ENCODE assay signal across 11 cellular contexts in the genomic region with DNA sequence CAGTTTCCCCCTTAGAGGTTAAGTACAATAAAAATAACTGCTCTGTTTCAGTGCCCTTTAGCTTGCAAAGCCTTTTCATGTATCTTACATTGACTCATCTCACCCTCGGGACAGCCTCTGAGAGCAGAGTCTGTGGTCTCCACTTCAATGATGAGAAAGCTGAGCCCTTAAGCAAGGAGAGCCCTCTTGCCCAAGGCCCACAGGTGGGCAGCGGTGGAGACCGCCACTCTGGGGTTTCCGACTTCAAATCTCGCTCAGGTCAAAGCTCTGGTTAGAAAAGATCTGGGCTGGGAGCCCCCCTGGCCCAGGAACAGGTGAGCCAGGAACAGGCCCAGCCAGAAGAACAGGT. TPM values are rescaled to one million over a fixed set of nuclear protein-coding genes. Genes with fewer than 3 reads are reported as not detected.
DNase-seq lines count a peak whose midpoint lies in the region; ATAC-seq and FAIRE-seq lines count a peak whose summit lies in the region.
"Had no signal": no experiment of that assay in that cellular context is flagged by ENCODE, and none has a peak within 500 bp of the region (broad histone marks: within the 10 kb centered on the region; RNA-seq: fewer than 3 reads in every experiment).

No MANE protein-coding gene starts in this region.

- POLR2A ChIA-PET in activated CD4-positive, alpha-beta memory T cell treated with anti-CD3 and anti-CD28 coated beads, Interleukin-2, amount 10 ng/mL, durations not matched to agents 7 days and 5 days (lab: Charles Lee): interaction anchor here (0.9 to 1.6 kb wide), 8 partner anchors 15 to 759 kb away, joined by 3 to 7 read pairs (median 3); a partner anchor contains a TSS

- CTCF ChIA-PET in activated CD4-positive, alpha-beta memory T cell treated with anti-CD3 and anti-CD28 coated beads, Interleukin-2, amount 10 ng/mL, durations not matched to agents 7 days and 5 days (lab: Charles Lee): interaction anchor here (0.8 to 1.0 kb wide), 2 partner anchors 20 to 58 kb away, joined by 3 read pairs; a partner anchor contains a TSS

- H3K27me3 Mint-ChIP-seq in activated CD4-positive, alpha-beta memory T cell treated with anti-CD3 and anti-CD28 coated beads, Interleukin-2, amount 10 ng/mL, durations not matched to agents 7 days and 5 days: no peaks in the 10 kb centered on the region
- no peaks in the 10 kb centered on the region for H3K27me3 Mint-ChIP-seq in memory B cell

- H3K36me3 Mint-ChIP-seq in activated CD4-positive, alpha-beta memory T cell treated with anti-CD3 and anti-CD28 coated beads, Interleukin-2, amount 10 ng/mL, durations not matched to agents 7 days and 5 days (ENCODE audit: low read depth): peaks cover 19% of the 10 kb centered on the region
- no peaks in the 10 kb centered on the region for H3K36me3 Mint-ChIP-seq in memory B cell

- peak; percentile 19 for DNase-seq in stimulated activated CD4-positive, alpha-beta T cell treated with anti-CD3 and anti-CD28 coated beads, Interleukin-1b, Interleukin-23, amount 100 ng/mL, for 48 hours
- no peak for DNase-seq in stimulated activated CD4-positive, alpha-beta T cell treated with anti-CD3 and anti-CD28 coated beads, Interleukin-2, amount 100 ng/mL, for 48 hours
- peak; percentile 39 for DNase-seq in activated CD4-positive, alpha-beta memory T cell treated with anti-CD3 and anti-CD28 coated beads, Interleukin-2, amount 10 ng/mL, durations not matched to agents 7 days and 5 days
- DNase-seq in memory B cell (ENCODE audit: low spot score in 2 of 2) (no peak), DMS114 treated with DMSO at 0.1 percent for 48 hours (lab: John Stamatoyannopoulos, UW; ENCODE audit: unreplicated experiment) (no peak), HTR-8/SVneo (ENCODE audit: insufficient read length, low spot score) (no peak), EL (no peak), DMS79 treated with DMSO at 0.1 percent for 48 hours (lab: John Stamatoyannopoulos, UW) (no peak)
- DNase-seq: amniotic stem cell, GM23248, NCI-H774 had no signal

- H3K9me3 Mint-ChIP-seq in activated CD4-positive, alpha-beta memory T cell treated with anti-CD3 and anti-CD28 coated beads, Interleukin-2, amount 10 ng/mL, durations not matched to agents 7 days and 5 days: no peaks in the 10 kb centered on the region
- no peaks in the 10 kb centered on the region for H3K9me3 Mint-ChIP-seq in memory B cell

- no peak overlapping the region for H3K4me3 Mint-ChIP-seq in activated CD4-positive, alpha-beta memory T cell treated with anti-CD3 and anti-CD28 coated beads, Interleukin-2, amount 10 ng/mL, durations not matched to agents 7 days and 5 days
- H3K4me3 Mint-ChIP-seq in memory B cell: peak overlapping the region; percentile 60

- ATAC-seq in memory B cell (ENCODE audit: low read depth): no peak

- FAIRE-seq in HTR-8/SVneo (lab: Jason Lieb, UNC): no peak

- H3K27ac Mint-ChIP-seq in activated CD4-positive, alpha-beta memory T cell treated with anti-CD3 and anti-CD28 coated beads, Interleukin-2, amount 10 ng/mL, durations not matched to agents 7 days and 5 days: peak overlapping the region; percentile 96
- peak overlapping the region; percentile 93 for H3K27ac Mint-ChIP-seq in memory B cell

- peaks cover 75% of the 10 kb centered on the region for H3K4me1 Mint-ChIP-seq in activated CD4-positive, alpha-beta memory T cell treated with anti-CD3 and anti-CD28 coated beads, Interleukin-2, amount 10 ng/mL, durations not matched to agents 7 days and 5 days
- H3K4me1 Mint-ChIP-seq in memory B cell: peaks cover 64% of the 10 kb centered on the region

RNA-seq across cellular contexts. Expression of a gene that starts 4.3 kb away (rescaled TPM):
- 10 to 100 TPM; 40.7 to 41.8 TPM for total RNA-seq in activated CD4-positive, alpha-beta memory T cell treated with anti-CD3 and anti-CD28 coated beads, Interleukin-2, amount 10 ng/mL, durations not matched to agents 7 days and 5 days

RNA-seq across cellular contexts. Expression of a gene that starts 15.0 kb away (rescaled TPM):
- 100 to 1,000 TPM; 169 TPM for total RNA-seq in activated CD4-positive, alpha-beta memory T cell treated with anti-CD3 and anti-CD28 coated beads, Interleukin-2, amount 10 ng/mL, durations not matched to agents 7 days and 5 days

RNA-seq across cellular contexts. Expression of a gene that starts 20.7 kb away (rescaled TPM):
- total RNA-seq in activated CD4-positive, alpha-beta memory T cell treated with anti-CD3 and anti-CD28 coated beads, Interleukin-2, amount 10 ng/mL, durations not matched to agents 7 days and 5 days: 10 to 100 TPM; 48.7 to 49.7 TPM

RNA-seq across cellular contexts. Expression of a gene that starts 29.7 kb away (rescaled TPM):
- 10 to 100 TPM; 80.7 to 80.8 TPM for total RNA-seq in activated CD4-positive, alpha-beta memory T cell treated with anti-CD3 and anti-CD28 coated beads, Interleukin-2, amount 10 ng/mL, durations not matched to agents 7 days and 5 days

RNA-seq across cellular contexts. Expression of a gene that starts 33.6 kb away (rescaled TPM):
- 100 to 1,000 TPM; 151 to 162 TPM for total RNA-seq in activated CD4-positive, alpha-beta memory T cell treated with anti-CD3 and anti-CD28 coated beads, Interleukin-2, amount 10 ng/mL, durations not matched to agents 7 days and 5 days

Comparison
In these comparisons a context has a peak if more than half of its experiments do, and no peak if none do; other contexts are left out.
1. DNase-seq: peak in stimulated activated CD4-positive, alpha-beta T cell treated with anti-CD3 and anti-CD28 coated beads, Interleukin-1b, Interleukin-23, amount 100 ng/mL, for 48 hours (single experiment) and activated CD4-positive, alpha-beta memory T cell treated with anti-CD3 and anti-CD28 coated beads, Interleukin-2, amount 10 ng/mL, durations not matched to agents 7 days and 5 days (single experiment); none in stimulated activated CD4-positive, alpha-beta T cell treated with anti-CD3 and anti-CD28 coated beads, Interleukin-2, amount 100 ng/mL, for 48 hours (0 of 2), memory B cell (0 of 2), DMS114 treated with DMSO at 0.1 percent for 48 hours (single experiment), HTR-8/SVneo (single experiment), EL (single experiment) and DMS79 treated with DMSO at 0.1 percent for 48 hours (single experiment).